Comparison of ENCODE assay signal across 23 cellular contexts in the genomic region with DNA sequence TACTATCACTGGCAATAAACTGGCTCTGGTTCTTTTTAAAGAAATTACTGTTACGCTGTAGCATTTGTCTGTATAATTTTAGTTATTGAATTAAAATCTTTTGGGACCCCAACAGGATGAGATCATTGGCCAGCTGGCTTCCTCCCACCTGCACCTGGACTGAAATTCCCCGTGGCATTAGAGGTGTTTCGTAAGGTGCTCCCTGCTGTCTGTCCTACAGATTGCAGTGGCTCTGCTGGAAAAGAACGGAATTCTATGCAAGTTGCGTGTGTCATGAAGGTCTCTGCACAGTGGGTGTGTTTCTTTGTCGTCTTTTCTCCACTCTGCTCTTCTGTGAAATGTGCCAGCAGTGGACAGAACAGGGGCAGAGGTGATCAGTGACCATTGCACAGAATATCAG.
"Had no signal": no experiment of that assay in that cellular context is flagged by ENCODE, and none has a peak within 500 bp of the region (broad histone marks: within the 10 kb centered on the region; RNA-seq: fewer than 3 reads in every experiment).

No MANE protein-coding gene starts in this region.

- H3K27me3 ChIP-seq: MG63 had no signal

- H3K4me3 ChIP-seq: MG63 had no signal

- H3K4me3 Mint-ChIP-seq: activated CD4-positive, alpha-beta memory T cell treated with anti-CD3 and anti-CD28 coated beads for 36 hours; activated CD4-positive, alpha-beta T cell treated with anti-CD3 and anti-CD28 coated beads, Interleukin-2, amount 10 ng/mL, durations not matched to agents 7 days and 5 days; activated naive CD4-positive, alpha-beta T cell treated with anti-CD3 and anti-CD28 coated beads for 36 hours; activated naive CD8-positive, alpha-beta T cell; activated T-helper 17 cell treated with anti-CD3 and anti-CD28 coated beads, Interleukin-2, amount 50 U/mL, for 72 hours; brain; T-helper 1 cell treated with Interleukin-12 subunit alpha and Interleukin-12 subunit beta and Interleukin-4 antibody, amounts not matched to agents 30 μg/mL and 1 μg/mL, for 36 hours had no signal

- H3K36me3 ChIP-seq: MG63 had no signal

- H3K27me3 Mint-ChIP-seq: activated CD4-positive, alpha-beta memory T cell treated with anti-CD3 and anti-CD28 coated beads for 36 hours; activated CD4-positive, alpha-beta T cell treated with anti-CD3 and anti-CD28 coated beads, Interleukin-2, amount 10 ng/mL, durations not matched to agents 7 days and 5 days; activated naive CD8-positive, alpha-beta T cell; activated T-helper 17 cell treated with anti-CD3 and anti-CD28 coated beads, Interleukin-2, amount 50 U/mL, for 72 hours; brain had no signal

- H3K9me3 ChIP-seq: MG63 had no signal

- ATAC-seq: activated T-helper 17 cell treated with anti-CD3 and anti-CD28 coated beads, Interleukin-2, amount 50 U/mL, for 72 hours; PC-3 had no signal

- H3K9me3 Mint-ChIP-seq: activated CD4-positive, alpha-beta T cell treated with anti-CD3 and anti-CD28 coated beads, Interleukin-2, amount 10 ng/mL, durations not matched to agents 7 days and 5 days; activated naive CD4-positive, alpha-beta T cell treated with anti-CD3 and anti-CD28 coated beads for 36 hours; T-helper 1 cell treated with Interleukin-12 subunit alpha and Interleukin-12 subunit beta and Interleukin-4 antibody, amounts not matched to agents 30 μg/mL and 1 μg/mL, for 36 hours had no signal

- DNase-seq: activated CD4-positive, alpha-beta memory T cell treated with anti-CD3 and anti-CD28 coated beads for 36 hours; activated CD4-positive, alpha-beta T cell treated with anti-CD3 and anti-CD28 coated beads for 1 hour; activated CD4-positive, alpha-beta T cell treated with anti-CD3 and anti-CD28 coated beads, Interleukin-2, amount 10 ng/mL, durations not matched to agents 7 days and 5 days; activated gamma-delta T cell; activated naive CD4-positive, alpha-beta T cell treated with anti-CD3 and anti-CD28 coated beads for 36 hours; activated T-cell treated with anti-CD3 and anti-CD28 coated beads for 4 hours; activated T-cell treated with anti-CD3 and anti-CD28 coated beads, Interleukin-2, amount 50 U/mL, for 48 hours; amygdala; cerebellar nuclear complex; MG63; MV-4-11; NCI-H1092 treated with DMSO at 0.1 percent for 48 hours; NCI-H1417 treated with DMSO at 0.1 percent for 48 hours; NCI-H1694; NCI-H2029; NCI-H2107; NCI-H510A treated with DMSO at 0.1 percent for 48 hours; PC-3; SHP77 treated with DMSO at 0.1 percent for 48 hours had no signal

- H3K27ac Mint-ChIP-seq: activated CD4-positive, alpha-beta memory T cell treated with anti-CD3 and anti-CD28 coated beads for 36 hours; activated CD4-positive, alpha-beta T cell treated with anti-CD3 and anti-CD28 coated beads, Interleukin-2, amount 10 ng/mL, durations not matched to agents 7 days and 5 days; activated naive CD4-positive, alpha-beta T cell treated with anti-CD3 and anti-CD28 coated beads for 36 hours; activated naive CD8-positive, alpha-beta T cell; activated T-helper 17 cell treated with anti-CD3 and anti-CD28 coated beads, Interleukin-2, amount 50 U/mL, for 72 hours; T-helper 1 cell treated with Interleukin-12 subunit alpha and Interleukin-12 subunit beta and Interleukin-4 antibody, amounts not matched to agents 30 μg/mL and 1 μg/mL, for 36 hours had no signal

- H3K4me1 Mint-ChIP-seq: activated CD4-positive, alpha-beta T cell treated with anti-CD3 and anti-CD28 coated beads, Interleukin-2, amount 10 ng/mL, durations not matched to agents 7 days and 5 days; activated T-helper 17 cell treated with anti-CD3 and anti-CD28 coated beads, Interleukin-2, amount 50 U/mL, for 72 hours had no signal

- H3K36me3 Mint-ChIP-seq: activated CD4-positive, alpha-beta memory T cell treated with anti-CD3 and anti-CD28 coated beads for 36 hours; activated naive CD8-positive, alpha-beta T cell had no signal
